18 cellular contexts compared by ENCODE assay signal in the genomic region with DNA sequence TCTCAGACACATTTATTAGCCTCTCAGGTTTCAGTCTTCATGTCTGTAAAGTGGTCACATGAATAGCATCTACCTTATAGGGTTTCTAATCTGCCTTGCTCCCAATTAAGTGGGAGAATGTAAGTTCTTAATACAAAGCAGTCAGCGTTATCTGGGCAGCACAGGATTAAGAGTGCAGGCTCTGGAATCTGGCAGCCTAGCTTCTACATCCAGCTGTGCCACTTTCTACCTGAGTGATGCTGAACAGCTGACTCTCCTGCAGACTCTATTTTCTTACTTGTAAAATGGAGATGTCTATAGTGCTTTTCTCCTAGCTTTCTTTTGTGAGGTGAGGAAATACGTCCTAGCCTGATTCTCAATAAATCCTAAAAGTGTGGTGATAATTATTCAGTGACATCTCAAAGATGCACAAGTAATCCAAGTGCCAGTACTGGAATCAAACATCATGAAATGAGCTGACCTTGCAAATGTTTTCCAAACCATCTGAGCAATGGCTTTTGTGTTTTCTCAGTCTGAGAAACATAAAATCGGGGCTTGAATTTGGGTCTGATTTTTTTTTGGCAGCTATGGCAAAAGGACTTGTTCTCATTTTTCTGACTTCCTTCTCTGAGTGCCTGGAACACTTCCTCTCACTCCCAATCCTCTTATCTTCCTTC.
DNase-seq lines count a peak whose midpoint lies in the region; ATAC-seq, FAIRE-seq and TF ChIP-seq lines count a peak whose summit lies in the region.
"Had no signal": no experiment of that assay in that cellular context is flagged by ENCODE, and none has a peak within 500 bp of the region (broad histone marks: within the 10 kb centered on the region; RNA-seq: fewer than 3 reads in every experiment).

No MANE protein-coding gene starts in this region.

- H3K9me3 ChIP-seq in IMR-90 (ENCODE audit: control insufficient read depth, insufficient read depth, low read length) = no peaks in the 10 kb centered on the region
- H3K9me3 ChIP-seq in astrocyte (ENCODE audit: insufficient read depth, low read depth, low read length) = no peaks in the 10 kb centered on the region
- no peaks in the 10 kb centered on the region for H3K9me3 ChIP-seq in upper lobe of left lung
- H3K9me3 ChIP-seq: BE2C, Peyer's patch had no signal

- H3K4me3 ChIP-seq in ACC112 (ENCODE audit: low read depth, low read length) (no peak overlapping the region), IMR-90 (ENCODE audit: insufficient read depth, low read depth, low read length) (no peak overlapping the region), astrocyte (ENCODE audit: insufficient read depth, low read depth, low read length) (no peak overlapping the region), mesendoderm (ENCODE audit: low read length) (no peak overlapping the region), upper lobe of left lung (no peak overlapping the region)
- H3K4me3 ChIP-seq: Peyer's patch had no signal

- H4K20me1 ChIP-seq in IMR-90 (ENCODE audit: insufficient read depth, low read length) (no peaks in the 10 kb centered on the region), astrocyte (ENCODE audit: insufficient read depth, low read length) (no peaks in the 10 kb centered on the region)

- H3K9ac ChIP-seq in IMR-90 (ENCODE audit: low read depth, low read length) (no peak overlapping the region), astrocyte (ENCODE audit: low read length) (no peak overlapping the region), mesendoderm (ENCODE audit: low read length) (no peak overlapping the region)

- no CpG with 5 or more reads among the region's 3 CpGs for WGBS in IMR-90 (ENCODE audit: extremely low coverage in 2 of 2, insufficient read length in 1 of 2), 2 experiments
- no CpG with 5 or more reads among the region's 3 CpGs for WGBS in mesendoderm (ENCODE audit: extremely low coverage, insufficient coverage, low lambda C conversion rate)
- WGBS in upper lobe of left lung, 2 donors = 58 to 61% methylated on average over 3 of the region's 3 CpGs

- H4K8ac ChIP-seq in IMR-90 (ENCODE audit: low read depth in 2 of 2, low read length in 2 of 2) (no peak overlapping the region), mesendoderm (ENCODE audit: low read depth, low read length) (no peak overlapping the region)

- CTCF ChIA-PET in IMR-90 (lab: Yijun Ruan, JAX) = interaction anchor here (1.4 to 1.7 kb wide), 2 partner anchors 18 to 22 kb away, joined by 4 to 6 read pairs; no protein-coding TSS in a partner anchor

- H2BK120ac ChIP-seq in IMR-90 (ENCODE audit: low read depth, low read length) = 0 out of 2 replicates have a peak overlapping the region, but pooled peaks have one; percentile 5
- no peak overlapping the region for H2BK120ac ChIP-seq in mesendoderm (ENCODE audit: low read depth, low read length)

- no peak overlapping the region for H3K56ac ChIP-seq in IMR-90 (ENCODE audit: extremely low read depth, insufficient read depth, low read length)
- H3K56ac ChIP-seq in mesendoderm (ENCODE audit: low read length) = no peak overlapping the region

- no peaks in the 10 kb centered on the region for H3K36me3 ChIP-seq in ACC112 (ENCODE audit: insufficient read depth, low read length)
- H3K36me3 ChIP-seq in IMR-90 (ENCODE audit: control insufficient read depth, insufficient read depth, low read length) = no peaks in the 10 kb centered on the region
- no peaks in the 10 kb centered on the region for H3K36me3 ChIP-seq in astrocyte (ENCODE audit: insufficient read depth, low read length)
- no peaks in the 10 kb centered on the region for H3K36me3 ChIP-seq in mesendoderm (ENCODE audit: control insufficient read depth, insufficient read depth, low read length)
- H3K36me3 ChIP-seq in upper lobe of left lung = no peaks in the 10 kb centered on the region
- H3K36me3 ChIP-seq: BE2C, Peyer's patch had no signal

- H3K4me1 ChIP-seq in ACC112 (ENCODE audit: control insufficient read depth, insufficient read depth, low read length, unreplicated experiment) = peaks cover 73% of the 10 kb centered on the region
- peaks cover 15% of the 10 kb centered on the region for H3K4me1 ChIP-seq in IMR-90 (ENCODE audit: control insufficient read depth, insufficient read depth, low read length)
- H3K4me1 ChIP-seq in astrocyte (ENCODE audit: insufficient read depth, low read length) = peaks cover 65% of the 10 kb centered on the region
- no peaks in the 10 kb centered on the region for H3K4me1 ChIP-seq in mesendoderm (ENCODE audit: control insufficient read depth, low read depth, low read length)
- peaks cover 0 to 12% (median 2%) of the 10 kb centered on the region in 4 donors for H3K4me1 ChIP-seq in upper lobe of left lung
- H3K4me1 ChIP-seq: Peyer's patch had no signal

- H3K23ac ChIP-seq in IMR-90 (ENCODE audit: low read depth, low read length) (no peak overlapping the region), mesendoderm (ENCODE audit: low read length) (no peak overlapping the region)

- H3K27ac Mint-ChIP-seq in astrocyte (ENCODE audit: unreplicated experiment) = no peak overlapping the region
- H3K27ac Mint-ChIP-seq: CD4-positive, alpha-beta memory T cell had no signal

- H3K79me1 ChIP-seq in IMR-90 (ENCODE audit: low read depth in 1 of 2, low read length in 2 of 2) (no peaks in the 10 kb centered on the region), mesendoderm (ENCODE audit: low read length) (no peaks in the 10 kb centered on the region)

- ATAC-seq in IMR-90 (ENCODE audit: low read depth) (no peak), upper lobe of left lung (ENCODE audit: low FRiP score in 2 of 2) (no peak)

- H2BK5ac ChIP-seq in IMR-90 (ENCODE audit: low read depth, low read length, poor library complexity, severe bottlenecking) (no peak overlapping the region), mesendoderm (ENCODE audit: low read length) (no peak overlapping the region)

- no TSS peak for BruUV-seq in IMR-90 (replicated peaks; lab: Mats Ljungman, UMichigan)

- dilution Hi-C loops in IMR-90 (cut with HindIII; ENCODE audit: low sequenced_read_pairs, unreplicated experiment) = no loop called here

- H3K9me3 Mint-ChIP-seq in astrocyte (ENCODE audit: unreplicated experiment) = peaks cover 3% of the 10 kb centered on the region

- H3K4me3 Mint-ChIP-seq in astrocyte (ENCODE audit: unreplicated experiment) = no peak overlapping the region
- H3K4me3 Mint-ChIP-seq: CD4-positive, alpha-beta memory T cell had no signal

- no peak for DNase-seq in IMR-90
- DNase-seq in astrocyte (ENCODE audit: low read depth) = no peak
- DNase-seq in mesendoderm = peak; percentile 51
- no peak for DNase-seq in caudate nucleus (lab: John Stamatoyannopoulos, UW)
- DNase-seq in upper lobe of left lung = no peak
- DNase-seq in NCI-H1436 treated with DMSO at 0.1 percent for 48 hours (lab: John Stamatoyannopoulos, UW) = no peak
- no peak for DNase-seq in putamen (ENCODE audit: low spot score)
- DNase-seq: BE2C; CD4-positive, alpha-beta memory T cell; GF-D8; Kasumi-1; NCI-H1417 treated with DMSO at 0.1 percent for 48 hours; NCI-H2081 treated with DMSO at 0.1 percent for 48 hours; NCI-H446; Peyer's patch; SHP77 had no signal

- peak; percentile 32 for FAIRE-seq in astrocyte (lab: Jason Lieb, UNC)
- FAIRE-seq: H1 had no signal

- in situ Hi-C loops in IMR-90 (cut with MboI; ENCODE audit: low sequenced_read_pairs) = loop anchor here (25.0 kb wide), 3 partner anchors 732 to 1382 kb away; a partner anchor contains a TSS

- intact Hi-C loops in IMR-90 (cut with micrococcal nuclease) = no loop called here

- H3K36me3 Mint-ChIP-seq in astrocyte (ENCODE audit: low read depth, unreplicated experiment) = no peaks in the 10 kb centered on the region
- H3K36me3 Mint-ChIP-seq: CD4-positive, alpha-beta memory T cell had no signal

- H3K4me2 ChIP-seq in IMR-90 (ENCODE audit: low read depth, low read length) (no peak overlapping the region), astrocyte (ENCODE audit: low read length) (no peak overlapping the region), mesendoderm (ENCODE audit: low read length) (no peak overlapping the region)

- no peak overlapping the region for H2AFZ ChIP-seq in ACC112 (ENCODE audit: low read length, unreplicated experiment)
- no peak overlapping the region for H2AFZ ChIP-seq in IMR-90 (replicated peaks; ENCODE audit: low read length, poor library complexity)
- H2AFZ ChIP-seq in astrocyte (ENCODE audit: low read depth, low read length) = no peak overlapping the region

- peaks cover 52% of the 10 kb centered on the region for H3K4me1 Mint-ChIP-seq in astrocyte (ENCODE audit: low read depth, unreplicated experiment)
- H3K4me1 Mint-ChIP-seq: CD4-positive, alpha-beta memory T cell had no signal

- H4K5ac ChIP-seq in IMR-90 (ENCODE audit: low read depth, low read length) (no peak overlapping the region), mesendoderm (ENCODE audit: low read length) (no peak overlapping the region)

- no peak overlapping the region for H3K14ac ChIP-seq in IMR-90 (replicated peaks; ENCODE audit: low read depth, low read length)

- no peak overlapping the region for H2AK9ac ChIP-seq in IMR-90 (replicated peaks; ENCODE audit: low read depth, low read length, poor library complexity)

- no peak for TF ChIP-seq RAD21 in IMR-90 (IDR thresholded peaks at IDR 0.05; ENCODE audit: low read length)

- H3K4ac ChIP-seq in IMR-90 (ENCODE audit: low read depth, low read length) (peak overlapping the region; percentile 35; the same call in 1 of the 2 replicates), mesendoderm (ENCODE audit: low read depth, low read length) (no peak overlapping the region)

- no peak for TF ChIP-seq EP300 in upper lobe of left lung (IDR thresholded peaks at IDR 0.05)

- no peaks in the 10 kb centered on the region for H3K27me3 ChIP-seq in ACC112 (ENCODE audit: insufficient read depth, low read length)
- no peaks in the 10 kb centered on the region for H3K27me3 ChIP-seq in IMR-90 (ENCODE audit: control insufficient read depth, insufficient read depth, low read length)
- no peaks in the 10 kb centered on the region for H3K27me3 ChIP-seq in astrocyte (ENCODE audit: insufficient read depth, low read length)
- no peaks in the 10 kb centered on the region for H3K27me3 ChIP-seq in mesendoderm (ENCODE audit: insufficient read depth, low read length, poor library complexity)
- H3K27me3 ChIP-seq in upper lobe of left lung = no peaks in the 10 kb centered on the region
- H3K27me3 ChIP-seq: BE2C, Peyer's patch had no signal

- H3K27ac ChIP-seq in ACC112 (ENCODE audit: low read depth, low read length) (peak overlapping the region; percentile 100), IMR-90 (ENCODE audit: insufficient read depth, low read length) (no peak overlapping the region), astrocyte (ENCODE audit: low read depth, low read length) (no peak overlapping the region), mesendoderm (ENCODE audit: low read depth, low read length) (no peak overlapping the region), caudate nucleus (ENCODE audit: low read depth, low read length) (no peak overlapping the region), upper lobe of left lung (peak overlapping the region in 1 of 4 donors; percentile 40)
- H3K27ac ChIP-seq: Peyer's patch had no signal

- no peak overlapping the region for H4K91ac ChIP-seq in IMR-90 (ENCODE audit: insufficient read depth, low read depth, low read length)

- peaks cover 7% of the 10 kb centered on the region for H3K9me1 ChIP-seq in IMR-90 (ENCODE audit: insufficient read depth, low read length)

- H2AK5ac ChIP-seq in IMR-90 (ENCODE audit: low read depth, low read length) (peak overlapping the region; percentile 17; the same call in 1 of the 2 replicates), mesendoderm (ENCODE audit: low read length) (no peak overlapping the region)

- H3K79me2 ChIP-seq in ACC112 (ENCODE audit: control insufficient read depth, insufficient read depth, low read length, unreplicated experiment) (no peaks in the 10 kb centered on the region), astrocyte (ENCODE audit: insufficient read depth, low read length) (no peaks in the 10 kb centered on the region), mesendoderm (ENCODE audit: control insufficient read depth, insufficient read depth, low read length) (no peaks in the 10 kb centered on the region)

- no peaks in the 10 kb centered on the region for H3K27me3 Mint-ChIP-seq in astrocyte (ENCODE audit: low read depth, unreplicated experiment)
- H3K27me3 Mint-ChIP-seq: CD4-positive, alpha-beta memory T cell had no signal

- H2BK20ac ChIP-seq in IMR-90 (ENCODE audit: low read depth, low read length) = peak overlapping the region; percentile 56; the same call in 1 of the 2 replicates

- TF ChIP-seq CTCF in IMR-90 (conservative IDR thresholded peaks at IDR 0.05; ENCODE audit: low read depth, low read length) = no peak
- TF ChIP-seq CTCF in astrocyte (IDR thresholded peaks at IDR 0.05; ENCODE audit: insufficient read depth, low read depth, low read length) = no peak
- no peak for TF ChIP-seq CTCF in upper lobe of left lung (IDR thresholded peaks at IDR 0.05)

- POLR2A ChIA-PET in IMR-90 (lab: Charles Lee; ENCODE audit: unreplicated experiment) = interaction anchor here (0.6 kb wide), 1 partner anchor 46 kb away, joined by 3 read pairs; no protein-coding TSS in a partner anchor

- H2BK15ac ChIP-seq in IMR-90 (ENCODE audit: low read depth, low read length) (no peak overlapping the region; the same call in 2 of the 3 replicates), mesendoderm (replicated peaks; ENCODE audit: low read depth) (no peak overlapping the region)

- TF ChIP-seq POLR2A in IMR-90 (IDR thresholded peaks at IDR 0.05; ENCODE audit: low read depth, low read length) = no peak
- no peak for TF ChIP-seq POLR2A in upper lobe of left lung (IDR thresholded peaks at IDR 0.05)

- H3K18ac ChIP-seq in IMR-90 (ENCODE audit: low read depth, low read length) = no peak overlapping the region
- no peak overlapping the region for H3K18ac ChIP-seq in mesendoderm (ENCODE audit: low read length)
